In genomic region chr4:185933078-185933581, GRCh38 we compare ENCODE assay signal across 13 cellular contexts.
DNase-seq lines count a peak whose midpoint lies in the region; ATAC-seq lines count a peak whose summit lies in the region.
"Had no signal": no experiment of that assay in that cellular context is flagged by ENCODE, and none has a peak within 500 bp of the region (broad histone marks: within the 10 kb centered on the region; RNA-seq: fewer than 3 reads in every experiment).

No MANE protein-coding gene starts in this region.

- intact Hi-C loops in Right ventricle myocardium superior (cut with DNase I): no loop called here

- DNase-seq in H4 (ENCODE audit: low spot score) (peak; percentile 40), amniotic epithelial cell (ENCODE audit: low read depth) (peak; percentile 91), Right ventricle myocardium superior (no peak), skeletal muscle cell (ENCODE audit: low read depth) (peak; percentile 85), NCI-H82 treated with DMSO at 0.1 percent for 48 hours (lab: John Stamatoyannopoulos, UW; ENCODE audit: unreplicated experiment) (no peak), GDM1 (lab: John Stamatoyannopoulos, UW) (no peak), NCI-H2227 (lab: John Stamatoyannopoulos, UW; ENCODE audit: unreplicated experiment) (no peak), NCI-H1105 treated with DMSO at 0.1 percent for 48 hours (lab: John Stamatoyannopoulos, UW) (no peak)
- DNase-seq: activated T-cell treated with anti-CD3 and anti-CD28 coated beads, Interleukin-2, amount 50 U/mL, for 1 hour; midbrain; NCI-H187; uterus had no signal

- peak; percentile 43 for ATAC-seq in Right ventricle myocardium superior (ENCODE audit: poor library complexity)

- H3K4me3 ChIP-seq in skeletal muscle cell (ENCODE audit: low read depth, low read length): peak overlapping the region; percentile 20
- H3K4me3 ChIP-seq: cardiac muscle cell, uterus had no signal

Comparison
In these comparisons a context has a peak if more than half of its experiments do, and no peak if none do; other contexts are left out.
1. DNase-seq: peak in H4 (single experiment), amniotic epithelial cell (single experiment) and skeletal muscle cell (single experiment); none in Right ventricle myocardium superior (single experiment), NCI-H82 treated with DMSO at 0.1 percent for 48 hours (single experiment), GDM1 (single experiment), NCI-H2227 (single experiment) and NCI-H1105 treated with DMSO at 0.1 percent for 48 hours (single experiment).